Comparison of ENCODE assay signal across 8 cellular contexts in genomic region chr7:44581907-44582603, GRCh38. TPM values are rescaled to one million over a fixed set of nuclear protein-coding genes. Genes with fewer than 3 reads are reported as not detected.
DNase-seq lines count a peak whose midpoint lies in the region; ATAC-seq lines count a peak whose summit lies in the region.

TSS of gene TMED4 (minus strand) at chr7:44582231. CDS start at chr7:44582206, 25 bp downstream.

- H3K4me3 Mint-ChIP-seq in effector memory CD8-positive, alpha-beta T cell: peak within 1 kb of the TSS; percentile 81 to 82

- peak; percentile 100 for DNase-seq in COLO668 (lab: John Stamatoyannopoulos, UW; ENCODE audit: unreplicated experiment)
- peak; percentile 98 for DNase-seq in HT1080 (ENCODE audit: low read depth)
- peak; percentile 99 for DNase-seq in NOMO-1 treated with DMSO at 0.1 percent for 48 hours (lab: John Stamatoyannopoulos, UW; ENCODE audit: unreplicated experiment)
- peak; percentile 100 for DNase-seq in activated CD8-positive, alpha-beta memory T cell treated with anti-CD3 and anti-CD28 coated beads for 4 hours (ENCODE audit: low read depth in 2 of 2)
- peak; percentile 100 for DNase-seq in effector memory CD8-positive, alpha-beta T cell
- peak; percentile 99 for DNase-seq in medulla oblongata (ENCODE audit: extremely low spot score)
- peak; percentile 100 for DNase-seq in stimulated activated CD8-positive, alpha-beta memory T cell treated with anti-CD3 and anti-CD28 coated beads, Interleukin-12 subunit alpha, Interleukin-12 subunit beta, amount 100 ng/mL, for 1 hour (ENCODE audit: low read depth)

- H3K36me3 Mint-ChIP-seq in effector memory CD8-positive, alpha-beta T cell (ENCODE audit: insufficient read depth): peaks cover 53% of the 10 kb centered on the region

- H3K27ac Mint-ChIP-seq in effector memory CD8-positive, alpha-beta T cell: peak within 1 kb of the TSS; percentile 94 to 96

- H3K4me1 Mint-ChIP-seq in effector memory CD8-positive, alpha-beta T cell (ENCODE audit: low read depth in 2 of 2): peaks cover 25 to 33% of the 10 kb centered on the region in 2 donors

- no peaks in the 10 kb centered on the region for H3K27me3 Mint-ChIP-seq in effector memory CD8-positive, alpha-beta T cell

- peak; percentile 73 for ATAC-seq in GM21360 (IDR thresholded peaks at IDR 0.05; ENCODE audit: unreplicated experiment)
- peak; percentile 82 for ATAC-seq in effector memory CD8-positive, alpha-beta T cell (replicated peaks)

- H3K9me3 Mint-ChIP-seq in effector memory CD8-positive, alpha-beta T cell: no peaks in the 10 kb centered on the region

RNA-seq across cellular contexts. Expression of gene TMED4, which starts in this region (rescaled TPM):
- 71.4 and 76.8 TPM in 2 replicates for total RNA-seq in HT1080 (2014; rRNA removed; shearing (Covaris generic))
- polyA plus RNA-seq in HT1080 (2015; cell fraction: cytosol; rRNA removed): 91.7 and 104 TPM in 2 replicates
- polyA plus RNA-seq in HT1080 (2015; cell fraction: nucleus; rRNA removed): 106 and 114 TPM in 2 replicates

Comparison
In these comparisons a context has a peak if more than half of its experiments do, and no peak if none do; other contexts are left out.
1. Peak in every context shown above with its lines: DNase-seq and ATAC-seq.